In genomic region chr13:79860757-79861156, GRCh38 we compare ENCODE assay signal across 25 cellular contexts.
DNase-seq lines count a peak whose midpoint lies in the region; ATAC-seq, FAIRE-seq and TF ChIP-seq lines count a peak whose summit lies in the region.
"Had no signal": no experiment of that assay in that cellular context is flagged by ENCODE, and none has a peak within 500 bp of the region (broad histone marks: within the 10 kb centered on the region; RNA-seq: fewer than 3 reads in every experiment).

No MANE protein-coding gene starts in this region.

- no peak for ATAC-seq in activated CD8-positive, alpha-beta memory T cell treated with anti-CD3 and anti-CD28 coated beads, Interleukin-2, amount 10 ng/mL, durations not matched to agents 7 days and 5 days
- ATAC-seq: A549 had no signal

- peak overlapping the region; percentile 86 for H3K18ac ChIP-seq in mesendoderm (ENCODE audit: low read length)

- H3K9ac ChIP-seq in HUES6 (ENCODE audit: low read length), result no peak overlapping the region
- H3K9ac ChIP-seq in endodermal cell (ENCODE audit: extremely low read depth, low read length, poor library complexity, severe bottlenecking), result no peak overlapping the region
- no peak overlapping the region for H3K9ac ChIP-seq in mesendoderm (ENCODE audit: low read length)
- H3K9ac ChIP-seq: BLaER1 treated with 17β-estradiol and CSF1 and Interleukin-3, amounts not matched to agents 10 nM and 100 nM; GM23248 had no signal

- no peak overlapping the region for H3K4me3 Mint-ChIP-seq in endodermal cell
- H3K4me3 Mint-ChIP-seq in activated CD8-positive, alpha-beta memory T cell treated with anti-CD3 and anti-CD28 coated beads, Interleukin-2, amount 10 ng/mL, durations not matched to agents 7 days and 5 days, result no peak overlapping the region
- H3K4me3 Mint-ChIP-seq: CD14-positive monocyte; CD4-positive, alpha-beta T cell; CD8-positive, alpha-beta memory T cell had no signal

- no peak overlapping the region for H3K27ac Mint-ChIP-seq in endodermal cell
- no peak overlapping the region for H3K27ac Mint-ChIP-seq in activated CD8-positive, alpha-beta memory T cell treated with anti-CD3 and anti-CD28 coated beads, Interleukin-2, amount 10 ng/mL, durations not matched to agents 7 days and 5 days
- H3K27ac Mint-ChIP-seq: CD14-positive monocyte; CD4-positive, alpha-beta T cell; CD8-positive, alpha-beta memory T cell had no signal

- H3K9me3 ChIP-seq in HUES6 (ENCODE audit: control insufficient read depth, insufficient read depth, low read depth, low read length), result no peaks in the 10 kb centered on the region; the same call in 1 of the 2 replicates
- H3K9me3 ChIP-seq in endodermal cell (ENCODE audit: control insufficient read depth, low read length), result no peaks in the 10 kb centered on the region
- H3K9me3 ChIP-seq in small intestine (ENCODE audit: control insufficient read depth, low read depth), result no peaks in the 10 kb centered on the region
- H3K9me3 ChIP-seq: A549; BE2C; BLaER1 treated with 17β-estradiol and CSF1 and Interleukin-3, amounts not matched to agents 10 nM and 100 nM had no signal

- H3K4ac ChIP-seq in mesendoderm (ENCODE audit: low read depth, low read length), result peak overlapping the region; percentile 81

- no peak for FAIRE-seq in small intestine (lab: Jason Lieb, UNC)
- FAIRE-seq: A549, GM12892, H1 had no signal

- DNase-seq in endodermal cell (peak; percentile 47), mesendoderm (no peak), small intestine (peak; percentile 67), mucosa of gallbladder (ENCODE audit: low spot score) (no peak), NCI-H146 (lab: John Stamatoyannopoulos, UW) (no peak)
- DNase-seq in activated CD8-positive, alpha-beta memory T cell treated with anti-CD3 and anti-CD28 coated beads, Interleukin-2, amount 10 ng/mL, durations not matched to agents 7 days and 5 days, result no peak
- DNase-seq: 8988T; ACHN; AML-193; BE2C; Calu3; CD4-positive, alpha-beta T cell; CD8-positive, alpha-beta memory T cell; DMS53; DMS79 treated with DMSO at 0.1 percent for 48 hours; GF-D8; GM23248; H7; HCEC 1CT had no signal

- peak overlapping the region; percentile 92 for H2BK120ac ChIP-seq in mesendoderm (ENCODE audit: low read depth, low read length)

- H3K27me3 ChIP-seq in HUES6 (ENCODE audit: control insufficient read depth, insufficient read depth, low read length) (no peaks in the 10 kb centered on the region), endodermal cell (ENCODE audit: control insufficient read depth, insufficient read depth, low read length, poor library complexity, severe bottlenecking) (no peaks in the 10 kb centered on the region), mesendoderm (ENCODE audit: insufficient read depth, low read length, poor library complexity) (no peaks in the 10 kb centered on the region), small intestine (ENCODE audit: control insufficient read depth in 2 of 2, insufficient read depth in 2 of 2, low read length in 2 of 2) (no peaks in the 10 kb centered on the region)
- H3K27me3 ChIP-seq: BE2C; BLaER1 treated with 17β-estradiol and CSF1 and Interleukin-3, amounts not matched to agents 10 nM and 100 nM had no signal

- peak overlapping the region; percentile 65; the same call in 1 of the 2 replicates for H3K27ac ChIP-seq in HUES6 (ENCODE audit: low read depth, low read length)
- no peak overlapping the region for H3K27ac ChIP-seq in endodermal cell (ENCODE audit: low read depth, low read length)
- H3K27ac ChIP-seq in mesendoderm (ENCODE audit: low read depth, low read length), result peak overlapping the region; percentile 91
- no peak overlapping the region for H3K27ac ChIP-seq in small intestine (ENCODE audit: low read depth in 1 of 2, low read length in 1 of 2)
- H3K27ac ChIP-seq: A549; BLaER1 treated with 17β-estradiol and CSF1 and Interleukin-3, amounts not matched to agents 10 nM and 100 nM; GM23248 had no signal

- H3K36me3 ChIP-seq in HUES6 (ENCODE audit: control insufficient read depth, insufficient read depth, low read length) (no peaks in the 10 kb centered on the region), endodermal cell (ENCODE audit: control insufficient read depth, insufficient read depth, low read length) (no peaks in the 10 kb centered on the region), mesendoderm (ENCODE audit: control insufficient read depth, insufficient read depth, low read length) (no peaks in the 10 kb centered on the region), small intestine (ENCODE audit: control insufficient read depth in 2 of 2, insufficient read depth in 2 of 2, low read length in 2 of 2) (no peaks in the 10 kb centered on the region)
- H3K36me3 ChIP-seq: BE2C; BLaER1 treated with 17β-estradiol and CSF1 and Interleukin-3, amounts not matched to agents 10 nM and 100 nM had no signal

- 86 to 93% methylated on average over 3 of the region's 3 CpGs for WGBS in endodermal cell (ENCODE audit: insufficient coverage in 1 of 2, insufficient read length in 1 of 2), 2 experiments
- no CpG with 5 or more reads among the region's 3 CpGs for WGBS in mesendoderm (ENCODE audit: extremely low coverage, insufficient coverage, low lambda C conversion rate)
- WGBS in small intestine, 3 donors, result 58 to 80% (median 59%) methylated on average over 3 of the region's 3 CpGs

- H3K56ac ChIP-seq in mesendoderm (ENCODE audit: low read length), result peak overlapping the region; percentile 84

- H4K8ac ChIP-seq in mesendoderm (ENCODE audit: low read depth, low read length), result no peak overlapping the region

- H3K79me2 ChIP-seq in mesendoderm (ENCODE audit: control insufficient read depth, insufficient read depth, low read length), result no peaks in the 10 kb centered on the region

- no peak overlapping the region for H3K4me3 ChIP-seq in HUES6 (ENCODE audit: low read depth, low read length)
- H3K4me3 ChIP-seq in endodermal cell (ENCODE audit: low read length), result peak overlapping the region; percentile 6
- H3K4me3 ChIP-seq in mesendoderm (ENCODE audit: low read length), result no peak overlapping the region
- H3K4me3 ChIP-seq in small intestine (ENCODE audit: low read depth in 1 of 2, low read length in 2 of 2), result no peak overlapping the region
- H3K4me3 ChIP-seq: A549; BLaER1 treated with 17β-estradiol and CSF1 and Interleukin-3, amounts not matched to agents 10 nM and 100 nM; GM23248 had no signal

- peak overlapping the region; percentile 83 for H4K5ac ChIP-seq in mesendoderm (ENCODE audit: low read length)

- no peaks in the 10 kb centered on the region for H3K27me3 Mint-ChIP-seq in endodermal cell (ENCODE audit: insufficient read depth)
- no peaks in the 10 kb centered on the region for H3K27me3 Mint-ChIP-seq in activated CD8-positive, alpha-beta memory T cell treated with anti-CD3 and anti-CD28 coated beads, Interleukin-2, amount 10 ng/mL, durations not matched to agents 7 days and 5 days
- H3K27me3 Mint-ChIP-seq: CD4-positive, alpha-beta T cell had no signal

- no peak for TF ChIP-seq CTCF in endodermal cell (conservative IDR thresholded peaks at IDR 0.05)

- no peak overlapping the region for H3K23ac ChIP-seq in mesendoderm (ENCODE audit: low read length)

- H3K4me1 ChIP-seq in HUES6 (ENCODE audit: control insufficient read depth, insufficient read depth, low read length) (no peaks in the 10 kb centered on the region; the same call in 1 of the 2 replicates), endodermal cell (ENCODE audit: control insufficient read depth, insufficient read depth, low read length) (peaks cover 13% of the 10 kb centered on the region), mesendoderm (ENCODE audit: control insufficient read depth, low read depth, low read length) (no peaks in the 10 kb centered on the region), small intestine (ENCODE audit: control insufficient read depth in 2 of 2, insufficient read depth in 1 of 2, low read depth in 1 of 2, low read length in 1 of 2) (no peaks in the 10 kb centered on the region)
- H3K4me1 ChIP-seq: A549; BE2C; BLaER1 treated with 17β-estradiol and CSF1 and Interleukin-3, amounts not matched to agents 10 nM and 100 nM had no signal

- no peak overlapping the region for H3K4me2 ChIP-seq in mesendoderm (ENCODE audit: low read length)
- H3K4me2 ChIP-seq: A549; BLaER1 treated with 17β-estradiol and CSF1 and Interleukin-3, amounts not matched to agents 10 nM and 100 nM had no signal

- H3K79me1 ChIP-seq in mesendoderm (ENCODE audit: low read length), result no peaks in the 10 kb centered on the region

- H2AK5ac ChIP-seq in mesendoderm (ENCODE audit: low read length), result peak overlapping the region; percentile 76

- peaks cover 24% of the 10 kb centered on the region for H3K9me3 Mint-ChIP-seq in endodermal cell
- H3K9me3 Mint-ChIP-seq in activated CD8-positive, alpha-beta memory T cell treated with anti-CD3 and anti-CD28 coated beads, Interleukin-2, amount 10 ng/mL, durations not matched to agents 7 days and 5 days (ENCODE audit: low read depth), result no peaks in the 10 kb centered on the region
- H3K9me3 Mint-ChIP-seq: CD4-positive, alpha-beta T cell had no signal

- CTCF ChIA-PET in activated CD8-positive, alpha-beta memory T cell treated with anti-CD3 and anti-CD28 coated beads, Interleukin-2, amount 10 ng/mL, durations not matched to agents 7 days and 5 days (lab: Charles Lee), result no interaction called here

- H3K4me1 Mint-ChIP-seq in endodermal cell, result peaks cover 40% of the 10 kb centered on the region
- H3K4me1 Mint-ChIP-seq in activated CD8-positive, alpha-beta memory T cell treated with anti-CD3 and anti-CD28 coated beads, Interleukin-2, amount 10 ng/mL, durations not matched to agents 7 days and 5 days, result no peaks in the 10 kb centered on the region
- H3K4me1 Mint-ChIP-seq: CD8-positive, alpha-beta memory T cell had no signal

- H2BK15ac ChIP-seq in mesendoderm (replicated peaks; ENCODE audit: low read depth), result no peak overlapping the region

- H3K36me3 Mint-ChIP-seq in endodermal cell (ENCODE audit: low read depth), result peaks cover 8% of the 10 kb centered on the region
- no peaks in the 10 kb centered on the region for H3K36me3 Mint-ChIP-seq in activated CD8-positive, alpha-beta memory T cell treated with anti-CD3 and anti-CD28 coated beads, Interleukin-2, amount 10 ng/mL, durations not matched to agents 7 days and 5 days
- H3K36me3 Mint-ChIP-seq: CD8-positive, alpha-beta memory T cell had no signal

- H2BK5ac ChIP-seq in mesendoderm (ENCODE audit: low read length), result peak overlapping the region; percentile 98

Comparison
In these comparisons a context has a peak if more than half of its experiments do, and no peak if none do; other contexts are left out.
1. H3K27ac ChIP-seq: peak in HUES6 (single experiment) and mesendoderm (single experiment); none in endodermal cell (single experiment) and small intestine (0 of 2).
2. DNase-seq: peak in endodermal cell (single experiment) and small intestine (single experiment); none in mesendoderm (single experiment), activated CD8-positive, alpha-beta memory T cell treated with anti-CD3 and anti-CD28 coated beads, Interleukin-2, amount 10 ng/mL, durations not matched to agents 7 days and 5 days (single experiment), mucosa of gallbladder (single experiment) and NCI-H146 (single experiment).